ENCODE assay signal across 15 cellular contexts in the genomic region with DNA sequence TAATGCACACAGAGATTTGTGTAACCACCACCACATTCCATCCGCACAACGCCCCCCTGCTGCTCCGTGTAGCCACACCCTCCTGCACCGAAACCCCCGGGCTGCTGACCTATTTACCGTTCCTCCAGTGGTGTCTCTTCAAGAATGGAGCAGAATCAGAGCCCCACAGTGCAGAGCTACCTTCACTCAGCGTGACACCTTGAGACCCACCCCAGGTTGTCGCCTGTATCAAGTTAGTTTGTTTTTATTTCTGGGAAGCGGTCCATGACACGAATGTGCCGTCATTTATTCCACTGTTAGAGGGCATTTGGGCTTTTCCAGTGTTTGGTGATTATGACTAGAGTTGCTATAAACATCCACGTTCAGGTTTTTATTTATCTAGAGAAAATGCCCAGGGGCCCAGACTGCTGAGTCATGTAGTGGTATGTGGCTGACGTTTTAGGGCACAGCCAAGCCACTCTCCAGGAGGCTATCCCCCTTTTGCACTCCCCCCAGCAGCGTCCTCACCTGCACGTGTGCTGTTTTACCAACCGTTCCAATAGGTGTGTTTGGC.
DNase-seq lines count a peak whose midpoint lies in the region; ATAC-seq and TF ChIP-seq lines count a peak whose summit lies in the region.
"Had no signal": no experiment of that assay in that cellular context is flagged by ENCODE, and none has a peak within 500 bp of the region (broad histone marks: within the 10 kb centered on the region; RNA-seq: fewer than 3 reads in every experiment).

No MANE protein-coding gene starts in this region.

- H3K27me3 ChIP-seq in thoracic aorta (replicated peaks; ENCODE audit: insufficient read depth) (no peaks in the 10 kb centered on the region), BE2C (peaks cover 20% of the 10 kb centered on the region)

- H3K36me3 Mint-ChIP-seq in WTC11, result no peaks in the 10 kb centered on the region
- H3K36me3 Mint-ChIP-seq: activated naive CD4-positive, alpha-beta T cell treated with anti-CD3 and anti-CD28 coated beads, Interleukin-2, amount 10 ng/mL, durations not matched to agents 7 days and 5 days had no signal

- TF ChIP-seq CTCF in WTC11 (IDR thresholded peaks at IDR 0.05) (no peak), thoracic aorta (IDR thresholded peaks at IDR 0.05) (no peak), BE2C (IDR thresholded peaks at IDR 0.05; ENCODE audit: low read depth, low read length) (no peak)

- H3K27ac Mint-ChIP-seq in WTC11, result 0 out of 2 replicates have a peak overlapping the region, but pooled peaks have one; percentile 16
- H3K27ac Mint-ChIP-seq: activated naive CD4-positive, alpha-beta T cell treated with anti-CD3 and anti-CD28 coated beads, Interleukin-2, amount 10 ng/mL, durations not matched to agents 7 days and 5 days; CD8-positive, alpha-beta memory T cell had no signal

- peak overlapping the region; percentile 84 to 87 for H3K27ac ChIP-seq in thoracic aorta
- H3K27ac ChIP-seq: heart right ventricle had no signal

- peaks cover 9% of the 10 kb centered on the region; the same call in 1 of the 2 replicates for H3K4me1 Mint-ChIP-seq in WTC11

- POLR2A ChIA-PET in WTC11 (lab: Charles Lee), result no interaction called here

- H3K36me3 ChIP-seq in thoracic aorta (no peaks in the 10 kb centered on the region), BE2C (no peaks in the 10 kb centered on the region)
- H3K36me3 ChIP-seq: heart right ventricle had no signal

- no peak overlapping the region for H3K4me3 Mint-ChIP-seq in WTC11
- H3K4me3 Mint-ChIP-seq: activated naive CD4-positive, alpha-beta T cell treated with anti-CD3 and anti-CD28 coated beads, Interleukin-2, amount 10 ng/mL, durations not matched to agents 7 days and 5 days; CD8-positive, alpha-beta memory T cell; H9; nephron progenitor cell had no signal

- DNase-seq in HT-29 (ENCODE audit: low spot score) (peak; percentile 2), WTC11 (ENCODE audit: low spot score) (no peak), iris pigment epithelial cell (ENCODE audit: low read depth) (peak; percentile 30), thoracic aorta (ENCODE audit: low spot score) (no peak), BE2C (no peak), NCI-H82 treated with DMSO at 0.1 percent for 48 hours (lab: John Stamatoyannopoulos, UW; ENCODE audit: unreplicated experiment) (no peak), inferior parietal cortex (ENCODE audit: extremely low spot score) (no peak)
- DNase-seq: activated CD8-positive, alpha-beta memory T cell treated with anti-CD3 and anti-CD28 coated beads, Interleukin-2, amount 50 U/mL, for 4 hours; activated naive CD4-positive, alpha-beta T cell treated with anti-CD3 and anti-CD28 coated beads, Interleukin-2, amount 10 ng/mL, durations not matched to agents 7 days and 5 days; CD8-positive, alpha-beta memory T cell; H9; heart right ventricle; MM.1S; nephron progenitor cell had no signal

- no peaks in the 10 kb centered on the region; the same call in 1 of the 2 replicates for H3K27me3 Mint-ChIP-seq in WTC11 (ENCODE audit: low read depth)

- H3K9me3 Mint-ChIP-seq in WTC11, result peaks cover 14% of the 10 kb centered on the region
- H3K9me3 Mint-ChIP-seq: activated naive CD4-positive, alpha-beta T cell treated with anti-CD3 and anti-CD28 coated beads, Interleukin-2, amount 10 ng/mL, durations not matched to agents 7 days and 5 days; CD8-positive, alpha-beta memory T cell had no signal

- H3K9me3 ChIP-seq in thoracic aorta, result peaks cover 3% of the 10 kb centered on the region
- H3K9me3 ChIP-seq in BE2C, result no peaks in the 10 kb centered on the region

- H3K4me1 ChIP-seq in thoracic aorta (ENCODE audit: control insufficient read depth in 1 of 2, low read depth in 2 of 2) (peaks cover 17 to 61% of the 10 kb centered on the region in 2 donors), BE2C (no peaks in the 10 kb centered on the region)

- CTCF ChIA-PET in WTC11 (lab: Charles Lee), result interaction anchor here (0.6 kb wide), 1 partner anchor 131 kb away, joined by 3 read pairs; no protein-coding TSS in a partner anchor

- ATAC-seq in WTC11 (no peak), thoracic aorta (ENCODE audit: insufficient number of reproducible peaks, low FRiP score, low read depth) (peak; percentile 24), GM18502 (IDR thresholded peaks at IDR 0.05; ENCODE audit: poor library complexity, unreplicated experiment) (no peak)
- ATAC-seq: heart right ventricle had no signal

- H3K4me3 ChIP-seq in thoracic aorta, result no peak overlapping the region
- no peak overlapping the region for H3K4me3 ChIP-seq in BE2C (ENCODE audit: low read depth, low read length)
- H3K4me3 ChIP-seq: heart right ventricle had no signal

TF ChIP-seq in WTC11, 78 proteins besides CTCF, POLR2A, EP300 and RAD21 (continues in another document):
- TF ChIP-seq, protein P1, sequence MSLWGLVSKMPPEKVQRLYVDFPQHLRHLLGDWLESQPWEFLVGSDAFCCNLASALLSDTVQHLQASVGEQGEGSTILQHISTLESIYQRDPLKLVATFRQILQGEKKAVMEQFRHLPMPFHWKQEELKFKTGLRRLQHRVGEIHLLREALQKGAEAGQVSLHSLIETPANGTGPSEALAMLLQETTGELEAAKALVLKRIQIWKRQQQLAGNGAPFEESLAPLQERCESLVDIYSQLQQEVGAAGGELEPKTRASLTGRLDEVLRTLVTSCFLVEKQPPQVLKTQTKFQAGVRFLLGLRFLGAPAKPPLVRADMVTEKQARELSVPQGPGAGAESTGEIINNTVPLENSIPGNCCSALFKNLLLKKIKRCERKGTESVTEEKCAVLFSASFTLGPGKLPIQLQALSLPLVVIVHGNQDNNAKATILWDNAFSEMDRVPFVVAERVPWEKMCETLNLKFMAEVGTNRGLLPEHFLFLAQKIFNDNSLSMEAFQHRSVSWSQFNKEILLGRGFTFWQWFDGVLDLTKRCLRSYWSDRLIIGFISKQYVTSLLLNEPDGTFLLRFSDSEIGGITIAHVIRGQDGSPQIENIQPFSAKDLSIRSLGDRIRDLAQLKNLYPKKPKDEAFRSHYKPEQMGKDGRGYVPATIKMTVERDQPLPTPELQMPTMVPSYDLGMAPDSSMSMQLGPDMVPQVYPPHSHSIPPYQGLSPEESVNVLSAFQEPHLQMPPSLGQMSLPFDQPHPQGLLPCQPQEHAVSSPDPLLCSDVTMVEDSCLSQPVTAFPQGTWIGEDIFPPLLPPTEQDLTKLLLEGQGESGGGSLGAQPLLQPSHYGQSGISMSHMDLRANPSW (CRISPR knock-in tag; conservative IDR thresholded peaks at IDR 0.05; ENCODE audit: low read depth), result no peak
- TF ChIP-seq, protein P2, sequence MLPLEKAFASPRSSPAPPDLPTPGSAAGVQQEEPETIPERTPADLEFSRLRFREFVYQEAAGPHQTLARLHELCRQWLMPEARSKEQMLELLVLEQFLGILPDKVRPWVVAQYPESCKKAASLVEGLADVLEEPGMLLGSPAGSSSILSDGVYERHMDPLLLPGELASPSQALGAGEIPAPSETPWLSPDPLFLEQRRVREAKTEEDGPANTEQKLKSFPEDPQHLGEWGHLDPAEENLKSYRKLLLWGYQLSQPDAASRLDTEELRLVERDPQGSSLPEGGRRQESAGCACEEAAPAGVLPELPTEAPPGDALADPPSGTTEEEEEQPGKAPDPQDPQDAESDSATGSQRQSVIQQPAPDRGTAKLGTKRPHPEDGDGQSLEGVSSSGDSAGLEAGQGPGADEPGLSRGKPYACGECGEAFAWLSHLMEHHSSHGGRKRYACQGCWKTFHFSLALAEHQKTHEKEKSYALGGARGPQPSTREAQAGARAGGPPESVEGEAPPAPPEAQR (CRISPR knock-in tag; IDR thresholded peaks at IDR 0.05), result no peak
- TF ChIP-seq ZNF671 (CRISPR knock-in tag; IDR thresholded peaks at IDR 0.05), result no peak
- TF ChIP-seq, protein P3, sequence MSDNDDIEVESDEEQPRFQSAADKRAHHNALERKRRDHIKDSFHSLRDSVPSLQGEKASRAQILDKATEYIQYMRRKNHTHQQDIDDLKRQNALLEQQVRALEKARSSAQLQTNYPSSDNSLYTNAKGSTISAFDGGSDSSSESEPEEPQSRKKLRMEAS (CRISPR knock-in tag; IDR thresholded peaks at IDR 0.05), result no peak
- no peak for TF ChIP-seq MYBL2 (CRISPR knock-in tag; IDR thresholded peaks at IDR 0.05)
- no peak for TF ChIP-seq SOX15 (CRISPR knock-in tag; IDR thresholded peaks at IDR 0.05)
- TF ChIP-seq, protein P4, sequence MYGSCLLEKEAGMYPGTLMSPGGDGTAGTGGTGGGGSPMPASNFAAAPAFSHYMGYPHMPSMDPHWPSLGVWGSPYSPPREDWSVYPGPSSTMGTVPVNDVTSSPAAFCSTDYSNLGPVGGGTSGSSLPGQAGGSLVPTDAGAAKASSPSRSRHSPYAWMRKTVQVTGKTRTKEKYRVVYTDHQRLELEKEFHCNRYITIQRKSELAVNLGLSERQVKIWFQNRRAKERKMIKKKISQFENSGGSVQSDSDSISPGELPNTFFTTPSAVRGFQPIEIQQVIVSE (CRISPR knock-in tag; IDR thresholded peaks at IDR 0.05; ENCODE audit: borderline replicate concordance), result no peak
- TF ChIP-seq ZNF121 (CRISPR knock-in tag; IDR thresholded peaks at IDR 0.05), result no peak
- no peak for TF ChIP-seq TP53 (CRISPR knock-in tag; IDR thresholded peaks at IDR 0.05)
- no peak for TF ChIP-seq RORB (CRISPR knock-in tag; IDR thresholded peaks at IDR 0.05)
- TF ChIP-seq TEAD1 (CRISPR knock-in tag; IDR thresholded peaks at IDR 0.05), result no peak
- TF ChIP-seq, protein P5, sequence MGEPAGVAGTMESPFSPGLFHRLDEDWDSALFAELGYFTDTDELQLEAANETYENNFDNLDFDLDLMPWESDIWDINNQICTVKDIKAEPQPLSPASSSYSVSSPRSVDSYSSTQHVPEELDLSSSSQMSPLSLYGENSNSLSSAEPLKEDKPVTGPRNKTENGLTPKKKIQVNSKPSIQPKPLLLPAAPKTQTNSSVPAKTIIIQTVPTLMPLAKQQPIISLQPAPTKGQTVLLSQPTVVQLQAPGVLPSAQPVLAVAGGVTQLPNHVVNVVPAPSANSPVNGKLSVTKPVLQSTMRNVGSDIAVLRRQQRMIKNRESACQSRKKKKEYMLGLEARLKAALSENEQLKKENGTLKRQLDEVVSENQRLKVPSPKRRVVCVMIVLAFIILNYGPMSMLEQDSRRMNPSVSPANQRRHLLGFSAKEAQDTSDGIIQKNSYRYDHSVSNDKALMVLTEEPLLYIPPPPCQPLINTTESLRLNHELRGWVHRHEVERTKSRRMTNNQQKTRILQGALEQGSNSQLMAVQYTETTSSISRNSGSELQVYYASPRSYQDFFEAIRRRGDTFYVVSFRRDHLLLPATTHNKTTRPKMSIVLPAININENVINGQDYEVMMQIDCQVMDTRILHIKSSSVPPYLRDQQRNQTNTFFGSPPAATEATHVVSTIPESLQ (CRISPR knock-in tag; IDR thresholded peaks at IDR 0.05), result no peak
- no peak for TF ChIP-seq GRHL2 (CRISPR knock-in tag; IDR thresholded peaks at IDR 0.05; ENCODE audit: insufficient replicate concordance, severe bottlenecking)
- TF ChIP-seq, protein P6, sequence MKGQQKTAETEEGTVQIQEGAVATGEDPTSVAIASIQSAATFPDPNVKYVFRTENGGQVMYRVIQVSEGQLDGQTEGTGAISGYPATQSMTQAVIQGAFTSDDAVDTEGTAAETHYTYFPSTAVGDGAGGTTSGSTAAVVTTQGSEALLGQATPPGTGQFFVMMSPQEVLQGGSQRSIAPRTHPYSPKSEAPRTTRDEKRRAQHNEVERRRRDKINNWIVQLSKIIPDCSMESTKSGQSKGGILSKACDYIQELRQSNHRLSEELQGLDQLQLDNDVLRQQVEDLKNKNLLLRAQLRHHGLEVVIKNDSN (CRISPR knock-in tag; IDR thresholded peaks at IDR 0.05), result no peak

Comparison
In these comparisons a context has a peak if more than half of its experiments do, and no peak if none do; other contexts are left out.
1. DNase-seq: peak in HT-29 (single experiment) and iris pigment epithelial cell (single experiment); none in WTC11 (single experiment), thoracic aorta (single experiment), BE2C (single experiment), NCI-H82 treated with DMSO at 0.1 percent for 48 hours (single experiment) and inferior parietal cortex (single experiment).